ENCODE assay signal across 10 cellular contexts in genomic region chr14:38255408-38255672, GRCh38. TPM values are rescaled to one million over a fixed set of nuclear protein-coding genes. Genes with fewer than 3 reads are reported as not detected.
DNase-seq lines count a peak whose midpoint lies in the region; ATAC-seq and TF ChIP-seq lines count a peak whose summit lies in the region.
"Had no signal": no experiment of that assay in that cellular context is flagged by ENCODE, and none has a peak within 500 bp of the region (broad histone marks: within the 10 kb centered on the region; RNA-seq: fewer than 3 reads in every experiment).

No MANE protein-coding gene starts in this region.

- H3K27ac Mint-ChIP-seq in activated CD4-positive, alpha-beta T cell treated with anti-CD3 and anti-CD28 coated beads for 36 hours: no peak overlapping the region
- H3K27ac Mint-ChIP-seq in activated CD4-positive, alpha-beta T cell treated with anti-CD3 and anti-CD28 coated beads, Interleukin-2, amount 10 ng/mL, durations not matched to agents 7 days and 5 days: no peak overlapping the region

- peak overlapping the region; percentile 74 for H3K4me3 ChIP-seq in coronary artery
- H3K4me3 ChIP-seq in lung: peak overlapping the region; percentile 73
- peak overlapping the region; percentile 22 for H3K4me3 ChIP-seq in thymus (ENCODE audit: low read length)

- CTCF ChIA-PET in activated CD4-positive, alpha-beta T cell treated with anti-CD3 and anti-CD28 coated beads for 36 hours (lab: Charles Lee): interaction anchor here (0.7 kb wide), 1 partner anchor 343 kb away, joined by 3 read pairs; no protein-coding TSS in a partner anchor
- CTCF ChIA-PET in activated CD4-positive, alpha-beta T cell treated with anti-CD3 and anti-CD28 coated beads, Interleukin-2, amount 10 ng/mL, durations not matched to agents 7 days and 5 days (lab: Charles Lee): no interaction called here

- peak; percentile 18 for DNase-seq in activated CD4-positive, alpha-beta T cell treated with anti-CD3 and anti-CD28 coated beads for 36 hours
- DNase-seq in activated CD4-positive, alpha-beta T cell treated with anti-CD3 and anti-CD28 coated beads, Interleukin-2, amount 10 ng/mL, durations not matched to agents 7 days and 5 days: no peak
- DNase-seq in coronary artery (ENCODE audit: low spot score) (no peak), lung (ENCODE audit: low spot score) (no peak), GOT3 (lab: John Stamatoyannopoulos, UW) (no peak), ecto neural progenitor cell (ENCODE audit: low spot score) (no peak)
- DNase-seq: AML-193, NCI-H2081 treated with DMSO at 0.1 percent for 48 hours had no signal

- ATAC-seq in activated CD4-positive, alpha-beta T cell treated with anti-CD3 and anti-CD28 coated beads for 36 hours: no peak
- ATAC-seq in lung (ENCODE audit: insufficient read depth, low FRiP score) (no peak), GM19467 (IDR thresholded peaks at IDR 0.05; ENCODE audit: unreplicated experiment) (no peak)

- peak overlapping the region; percentile 9 to 78 for H3K27ac ChIP-seq in coronary artery
- peak overlapping the region; percentile 92 to 93 for H3K27ac ChIP-seq in lung (ENCODE audit: low read depth in 1 of 2, low read length in 1 of 2)
- H3K27ac ChIP-seq in thymus (ENCODE audit: low read depth): no peak overlapping the region

- 1 to 4% methylated on average over 29 of the region's 29 CpGs for WGBS in lung, 2 donors
- WGBS in thymus: 2% methylated on average over 29 of the region's 29 CpGs

- peaks cover 33% of the 10 kb centered on the region for H3K27me3 Mint-ChIP-seq in activated CD4-positive, alpha-beta T cell treated with anti-CD3 and anti-CD28 coated beads for 36 hours
- peaks cover 47% of the 10 kb centered on the region for H3K27me3 Mint-ChIP-seq in activated CD4-positive, alpha-beta T cell treated with anti-CD3 and anti-CD28 coated beads, Interleukin-2, amount 10 ng/mL, durations not matched to agents 7 days and 5 days

- no peak overlapping the region for H3K4me3 Mint-ChIP-seq in activated CD4-positive, alpha-beta T cell treated with anti-CD3 and anti-CD28 coated beads for 36 hours
- no peak overlapping the region for H3K4me3 Mint-ChIP-seq in activated CD4-positive, alpha-beta T cell treated with anti-CD3 and anti-CD28 coated beads, Interleukin-2, amount 10 ng/mL, durations not matched to agents 7 days and 5 days

- POLR2A ChIA-PET in activated CD4-positive, alpha-beta T cell treated with anti-CD3 and anti-CD28 coated beads for 36 hours (lab: Charles Lee): no interaction called here
- POLR2A ChIA-PET in activated CD4-positive, alpha-beta T cell treated with anti-CD3 and anti-CD28 coated beads, Interleukin-2, amount 10 ng/mL, durations not matched to agents 7 days and 5 days (lab: Charles Lee): no interaction called here

- H3K4me1 ChIP-seq in lung (ENCODE audit: control insufficient read depth in 2 of 2, insufficient read depth in 2 of 2, low read length in 2 of 2) (no peaks in the 10 kb centered on the region), thymus (ENCODE audit: control insufficient read depth, insufficient read depth, low read length) (no peaks in the 10 kb centered on the region)

- H3K36me3 Mint-ChIP-seq in activated CD4-positive, alpha-beta T cell treated with anti-CD3 and anti-CD28 coated beads for 36 hours (ENCODE audit: low read depth): no peaks in the 10 kb centered on the region
- H3K36me3 Mint-ChIP-seq in activated CD4-positive, alpha-beta T cell treated with anti-CD3 and anti-CD28 coated beads, Interleukin-2, amount 10 ng/mL, durations not matched to agents 7 days and 5 days (ENCODE audit: low read depth): no peaks in the 10 kb centered on the region

- peaks cover 3% of the 10 kb centered on the region for H3K4me1 Mint-ChIP-seq in activated CD4-positive, alpha-beta T cell treated with anti-CD3 and anti-CD28 coated beads for 36 hours
- peaks cover 9% of the 10 kb centered on the region for H3K4me1 Mint-ChIP-seq in activated CD4-positive, alpha-beta T cell treated with anti-CD3 and anti-CD28 coated beads, Interleukin-2, amount 10 ng/mL, durations not matched to agents 7 days and 5 days

- H3K36me3 ChIP-seq in lung (ENCODE audit: control insufficient read depth in 2 of 2, insufficient read depth in 2 of 2, low read length in 2 of 2): no peaks in the 10 kb centered on the region
- H3K36me3 ChIP-seq in thymus (ENCODE audit: control insufficient read depth, insufficient read depth): no peaks in the 10 kb centered on the region

- H3K9me3 ChIP-seq in lung (ENCODE audit: control insufficient read depth in 2 of 2, insufficient read depth in 1 of 2, low read length in 1 of 2) (no peaks in the 10 kb centered on the region), thymus (ENCODE audit: control insufficient read depth) (no peaks in the 10 kb centered on the region)

- H3K27me3 ChIP-seq in lung (ENCODE audit: control insufficient read depth, insufficient read depth) (no peaks in the 10 kb centered on the region), thymus (ENCODE audit: control insufficient read depth, insufficient read depth) (peaks cover 28% of the 10 kb centered on the region)

- TF ChIP-seq CTCF in coronary artery (IDR thresholded peaks at IDR 0.05): no peak
- TF ChIP-seq CTCF in lung (IDR thresholded peaks at IDR 0.05; ENCODE audit: control extremely low read depth, extremely low read depth): no peak

- H3K9me3 Mint-ChIP-seq in activated CD4-positive, alpha-beta T cell treated with anti-CD3 and anti-CD28 coated beads for 36 hours (ENCODE audit: low read depth): no peaks in the 10 kb centered on the region
- H3K9me3 Mint-ChIP-seq in activated CD4-positive, alpha-beta T cell treated with anti-CD3 and anti-CD28 coated beads, Interleukin-2, amount 10 ng/mL, durations not matched to agents 7 days and 5 days: no peaks in the 10 kb centered on the region

- intact Hi-C loops in activated CD4-positive, alpha-beta T cell treated with anti-CD3 and anti-CD28 coated beads for 36 hours (cut with DNase I, micrococcal nuclease): no loop called here

RNA-seq across cellular contexts. Expression of gene CLEC14A, which starts 0.6 kb away (rescaled TPM):
- total RNA-seq in activated CD4-positive, alpha-beta T cell treated with anti-CD3 and anti-CD28 coated beads for 36 hours: not detected
- not detected for total RNA-seq in activated CD4-positive, alpha-beta T cell treated with anti-CD3 and anti-CD28 coated beads, Interleukin-2, amount 10 ng/mL, durations not matched to agents 7 days and 5 days
- 10 to 100 TPM; 91.3 to 97.7 TPM for total RNA-seq in lung
- polyA plus RNA-seq in lung: 10 to 100 TPM; 28.4 to 75.3 TPM
- polyA plus RNA-seq in thymus: 15.4 TPM

RNA-seq across cellular contexts. Expression of gene SSTR1, which starts 47.6 kb away (rescaled TPM):
- not detected for total RNA-seq in activated CD4-positive, alpha-beta T cell treated with anti-CD3 and anti-CD28 coated beads for 36 hours
- not detected for total RNA-seq in activated CD4-positive, alpha-beta T cell treated with anti-CD3 and anti-CD28 coated beads, Interleukin-2, amount 10 ng/mL, durations not matched to agents 7 days and 5 days
- 1 to 10 TPM; 4.3 to 7.9 TPM for total RNA-seq in lung
- polyA plus RNA-seq in lung (1 to 10 TPM; 1.6 to 2.2 TPM), thymus (0.27 TPM)

Comparison
In these comparisons a context has a peak if more than half of its experiments do, and no peak if none do; other contexts are left out.
1. H3K4me3 ChIP-seq: peak in every context shown above with its lines; median percentile 74 in coronary artery; 73 in lung; 22 in thymus.
2. RNA of gene CLEC14A, which starts 0.6 kb away (total RNA-seq): 91.3 to 97.7 TPM in lung; not detected in activated CD4-positive, alpha-beta T cell treated with anti-CD3 and anti-CD28 coated beads for 36 hours and not detected in activated CD4-positive, alpha-beta T cell treated with anti-CD3 and anti-CD28 coated beads, Interleukin-2, amount 10 ng/mL, durations not matched to agents 7 days and 5 days; every median in the first group is over 10 times any median in the second.
3. RNA of gene SSTR1, which starts 47.6 kb away (total RNA-seq): 4.3 to 7.9 TPM in lung; not detected in activated CD4-positive, alpha-beta T cell treated with anti-CD3 and anti-CD28 coated beads for 36 hours and not detected in activated CD4-positive, alpha-beta T cell treated with anti-CD3 and anti-CD28 coated beads, Interleukin-2, amount 10 ng/mL, durations not matched to agents 7 days and 5 days; every median in the first group is over 4 times any median in the second.